In the genomic region with DNA sequence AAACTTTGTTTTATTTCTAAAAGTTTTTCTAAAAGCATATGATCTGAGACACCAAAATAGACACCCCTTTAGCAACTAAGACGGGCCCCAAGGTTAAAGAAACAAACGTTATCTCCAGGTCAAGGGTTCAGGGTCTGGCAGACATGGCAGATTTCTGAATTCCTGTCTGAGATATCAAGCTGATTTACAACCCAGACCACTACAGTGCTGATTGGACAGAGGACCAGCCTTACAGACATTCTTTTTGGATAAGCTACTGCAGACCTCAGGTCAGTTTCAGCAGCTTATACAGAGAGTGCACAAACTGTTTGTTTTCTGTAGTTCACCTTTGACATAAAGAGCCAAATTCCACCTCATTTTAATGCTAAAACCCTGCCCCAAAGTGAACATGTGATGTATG, we compare ENCODE assay signal across 27 cellular contexts. TPM values are rescaled to one million over a fixed set of nuclear protein-coding genes. Genes with fewer than 3 reads are reported as not detected.
DNase-seq lines count a peak whose midpoint lies in the region; ATAC-seq and TF ChIP-seq lines count a peak whose summit lies in the region.
"Had no signal": no experiment of that assay in that cellular context is flagged by ENCODE, and none has a peak within 500 bp of the region (broad histone marks: within the 10 kb centered on the region; RNA-seq: fewer than 3 reads in every experiment).

No MANE protein-coding gene starts in this region.

- H3K27ac ChIP-seq in mesendoderm (ENCODE audit: low read depth, low read length): no peak overlapping the region
- H3K27ac ChIP-seq: coronary artery, esophagus muscularis mucosa, gastrocnemius medialis, lower lobe of right lung, thoracic aorta had no signal

- H3K36me3 Mint-ChIP-seq in type B pancreatic cell: peaks cover 4% of the 10 kb centered on the region
- H3K36me3 Mint-ChIP-seq: activated naive CD8-positive, alpha-beta T cell treated with anti-CD3 and anti-CD28 coated beads for 36 hours; brain; stimulated activated naive B cell treated with anti-CD40 and anti-IgM and Interleukin-4, amounts not matched to agents 10 μg/mL and 1 μg/mL and 100 μg/mL, for 72 hours; T-cell had no signal

- no peaks in the 10 kb centered on the region for H3K36me3 ChIP-seq in mesendoderm (ENCODE audit: control insufficient read depth, insufficient read depth, low read length)
- H3K36me3 ChIP-seq in BE2C: no peaks in the 10 kb centered on the region
- H3K36me3 ChIP-seq: esophagus muscularis mucosa, gastrocnemius medialis, HAP-1, lower lobe of right lung, thoracic aorta had no signal

- H3K79me1 ChIP-seq in mesendoderm (ENCODE audit: low read length): no peaks in the 10 kb centered on the region

- H3K4me1 ChIP-seq in mesendoderm (ENCODE audit: control insufficient read depth, low read depth, low read length): no peaks in the 10 kb centered on the region
- peaks cover 19% of the 10 kb centered on the region for H3K4me1 ChIP-seq in BE2C
- H3K4me1 ChIP-seq: gastrocnemius medialis, lower lobe of right lung had no signal

- no peaks in the 10 kb centered on the region for H3K9me3 ChIP-seq in BE2C
- H3K9me3 ChIP-seq: esophagus muscularis mucosa, gastrocnemius medialis, lower lobe of right lung, thoracic aorta had no signal

- no peak overlapping the region for H3K56ac ChIP-seq in mesendoderm (ENCODE audit: low read length)

- H3K4me3 ChIP-seq in choroid plexus epithelial cell (ENCODE audit: low read depth, low read length) (no peak overlapping the region), mesendoderm (ENCODE audit: low read length) (no peak overlapping the region), BE2C (ENCODE audit: low read depth, low read length) (no peak overlapping the region)
- H3K4me3 ChIP-seq: coronary artery, esophagus muscularis mucosa, gastrocnemius medialis, HAP-1, lower lobe of right lung, thoracic aorta had no signal

- no peak for TF ChIP-seq CTCF in choroid plexus epithelial cell (conservative IDR thresholded peaks at IDR 0.05; ENCODE audit: low read depth, low read length)
- TF ChIP-seq CTCF in type B pancreatic cell (conservative IDR thresholded peaks at IDR 0.05): no peak
- no peak for TF ChIP-seq CTCF in BE2C (IDR thresholded peaks at IDR 0.05; ENCODE audit: low read depth, low read length)

- no peaks in the 10 kb centered on the region for H3K9me3 Mint-ChIP-seq in type B pancreatic cell
- H3K9me3 Mint-ChIP-seq: brain; stimulated activated naive B cell treated with anti-CD40 and anti-IgM and Interleukin-4, amounts not matched to agents 10 μg/mL and 1 μg/mL and 100 μg/mL, for 72 hours; T-cell had no signal

- ATAC-seq in HG02642 (IDR thresholded peaks at IDR 0.05; ENCODE audit: poor library complexity, unreplicated experiment): no peak
- ATAC-seq: activated CD4-positive, CD25-positive, alpha-beta regulatory T cell treated with anti-CD3 and anti-CD28 coated beads, Interleukin-2, amount 50 U/mL, for 24 hours; gastrocnemius medialis; lower lobe of right lung; stimulated activated naive B cell treated with anti-CD40 and anti-IgM and Interleukin-4, amounts not matched to agents 10 μg/mL and 1 μg/mL and 100 μg/mL, for 72 hours; T-cell had no signal

- DNase-seq in SK-N-DZ (ENCODE audit: low spot score) (peak; percentile 87), choroid plexus epithelial cell (ENCODE audit: low read depth) (peak; percentile 39), mesendoderm (peak; percentile 49), type B pancreatic cell (ENCODE audit: extremely low spot score, unreplicated experiment) (no peak), BE2C (no peak), NCI-H2171 treated with DMSO at 0.1 percent for 48 hours (lab: John Stamatoyannopoulos, UW) (no peak)
- DNase-seq: activated CD4-positive, alpha-beta memory T cell treated with anti-CD3 and anti-CD28 coated beads, Interleukin-2, amount 10 ng/mL, durations not matched to agents 7 days and 5 days; activated naive CD8-positive, alpha-beta T cell treated with anti-CD3 and anti-CD28 coated beads for 36 hours; endodermal cell; gastrocnemius medialis; lower lobe of right lung; NCI-H1092; NCI-H2081 treated with DMSO at 0.1 percent for 48 hours; NCI-H446 treated with DMSO at 0.1 percent for 48 hours; occipital lobe; SIG-M5; stimulated activated CD4-positive, alpha-beta T cell treated with anti-CD3 and anti-CD28 coated beads, Interleukin-4, amount 100 ng/mL, for 24 hours; stimulated activated naive B cell treated with anti-CD40 and anti-IgM and Interleukin-4, amounts not matched to agents 10 μg/mL and 1 μg/mL and 100 μg/mL, for 72 hours; T-cell had no signal

- H3K9ac ChIP-seq in mesendoderm (ENCODE audit: low read length): no peak overlapping the region

- H3K79me2 ChIP-seq in mesendoderm (ENCODE audit: control insufficient read depth, insufficient read depth, low read length): no peaks in the 10 kb centered on the region

- H3K27me3 Mint-ChIP-seq in type B pancreatic cell: no peaks in the 10 kb centered on the region

- no peak overlapping the region for H3K18ac ChIP-seq in mesendoderm (ENCODE audit: low read length)

- WGBS in mesendoderm (ENCODE audit: extremely low coverage, insufficient coverage, low lambda C conversion rate): no CpG with 5 or more reads among the region's 2 CpGs

- no peak overlapping the region for H3K4me2 ChIP-seq in mesendoderm (ENCODE audit: low read length)

- H3K4me3 Mint-ChIP-seq in type B pancreatic cell: peak overlapping the region; percentile 19
- H3K4me3 Mint-ChIP-seq: activated CD4-positive, alpha-beta memory T cell treated with anti-CD3 and anti-CD28 coated beads, Interleukin-2, amount 10 ng/mL, durations not matched to agents 7 days and 5 days; activated naive CD8-positive, alpha-beta T cell treated with anti-CD3 and anti-CD28 coated beads for 36 hours; endodermal cell; stimulated activated naive B cell treated with anti-CD40 and anti-IgM and Interleukin-4, amounts not matched to agents 10 μg/mL and 1 μg/mL and 100 μg/mL, for 72 hours; T-cell had no signal

- no peak overlapping the region for H2BK15ac ChIP-seq in mesendoderm (replicated peaks; ENCODE audit: low read depth)

- H4K5ac ChIP-seq in mesendoderm (ENCODE audit: low read length): no peak overlapping the region

- H3K4ac ChIP-seq in mesendoderm (ENCODE audit: low read depth, low read length): no peak overlapping the region

- H2BK120ac ChIP-seq in mesendoderm (ENCODE audit: low read depth, low read length): no peak overlapping the region

- H2AK5ac ChIP-seq in mesendoderm (ENCODE audit: low read length): no peak overlapping the region

- no peaks in the 10 kb centered on the region for H3K27me3 ChIP-seq in mesendoderm (ENCODE audit: insufficient read depth, low read length, poor library complexity)
- H3K27me3 ChIP-seq in BE2C: no peaks in the 10 kb centered on the region

- H3K23ac ChIP-seq in mesendoderm (ENCODE audit: low read length): no peak overlapping the region

- peak overlapping the region; percentile 20 for H3K27ac Mint-ChIP-seq in type B pancreatic cell
- H3K27ac Mint-ChIP-seq: activated CD4-positive, alpha-beta memory T cell treated with anti-CD3 and anti-CD28 coated beads, Interleukin-2, amount 10 ng/mL, durations not matched to agents 7 days and 5 days; activated naive CD8-positive, alpha-beta T cell treated with anti-CD3 and anti-CD28 coated beads for 36 hours; endodermal cell; stimulated activated naive B cell treated with anti-CD40 and anti-IgM and Interleukin-4, amounts not matched to agents 10 μg/mL and 1 μg/mL and 100 μg/mL, for 72 hours; T-cell had no signal

- peaks cover 46% of the 10 kb centered on the region for H3K4me1 Mint-ChIP-seq in type B pancreatic cell (ENCODE audit: unreplicated experiment)

- no peak overlapping the region for H2BK5ac ChIP-seq in mesendoderm (ENCODE audit: low read length)

- H4K8ac ChIP-seq in mesendoderm (ENCODE audit: low read depth, low read length): no peak overlapping the region

RNA-seq across cellular contexts. Expression of a gene that starts 34.8 kb away (rescaled TPM):
- polyA plus RNA-seq in SK-N-DZ (2014; cell fraction: cytosol; rRNA removed): 3.4 TPM in 2 replicates
- polyA plus RNA-seq in SK-N-DZ (2014; cell fraction: nucleus; rRNA removed): 4.3 and 4.9 TPM in 2 replicates
- 1.2 TPM for polyA plus RNA-seq in mesendoderm (2013, experiment 1 of 2)
- 0.99 TPM for polyA plus RNA-seq in mesendoderm (2013, experiment 2 of 2)
- 0.81 TPM in 1 of 2 replicates, not detected in the other for total RNA-seq in type B pancreatic cell (ENCODE audit: low replicate concordance)
- 1.0 TPM for polyA plus RNA-seq in BE2C (2012; ENCODE audit: insufficient read depth, insufficient read length, low read depth)
- total RNA-seq: activated CD4-positive, alpha-beta memory T cell treated with anti-CD3 and anti-CD28 coated beads, Interleukin-2, amount 10 ng/mL, durations not matched to agents 7 days and 5 days; esophagus muscularis mucosa; gastrocnemius medialis had no signal
- polyA plus RNA-seq: keratinocyte had no signal

Comparison
In these comparisons a context has a peak if more than half of its experiments do, and no peak if none do; other contexts are left out.
1. DNase-seq: peak in SK-N-DZ (single experiment), choroid plexus epithelial cell (single experiment) and mesendoderm (single experiment); none in type B pancreatic cell (single experiment), BE2C (single experiment) and NCI-H2171 treated with DMSO at 0.1 percent for 48 hours (single experiment).